ENCODE assay signal across 12 cellular contexts in genomic region chr16:67169011-67169451, GRCh38. TPM values are rescaled to one million over a fixed set of nuclear protein-coding genes. Genes with fewer than 3 reads are reported as not detected.
DNase-seq lines count a peak whose midpoint lies in the region; ATAC-seq and TF ChIP-seq lines count a peak whose summit lies in the region.
"Had no signal": no experiment of that assay in that cellular context is flagged by ENCODE, and none has a peak within 500 bp of the region (broad histone marks: within the 10 kb centered on the region; RNA-seq: fewer than 3 reads in every experiment).

No MANE protein-coding gene starts in this region.

- H3K36me3 ChIP-seq in BLaER1 treated with 17β-estradiol and CSF1 and Interleukin-3, amounts not matched to agents 10 nM and 100 nM, result no peaks in the 10 kb centered on the region
- H3K36me3 ChIP-seq in MM.1S (replicated peaks; ENCODE audit: insufficient read depth, low read length) (no peaks in the 10 kb centered on the region), esophagus squamous epithelium (peaks cover 0 to 12% (median 0%) of the 10 kb centered on the region in 3 donors), neuronal stem cell (replicated peaks in 1 of 2; ENCODE audit: control insufficient read depth in 2 of 2, insufficient read depth in 2 of 2, low read length in 2 of 2) (no peaks in the 10 kb centered on the region)
- H3K36me3 ChIP-seq: MG63 had no signal

- TF ChIP-seq POLR2A in esophagus squamous epithelium (IDR thresholded peaks at IDR 0.05), result no peak

- no peaks in the 10 kb centered on the region for H3K9me2 ChIP-seq in MM.1S (replicated peaks; ENCODE audit: insufficient read depth, low read length)

- H3K79me2 ChIP-seq in MM.1S (ENCODE audit: low read length), result peaks cover 9% of the 10 kb centered on the region

- peak overlapping the region in 1 of 11 experiments; percentile 73; a peak in 2 of 22 replicates for H3K27ac ChIP-seq in BLaER1 treated with 17β-estradiol and CSF1 and Interleukin-3, amounts not matched to agents 10 nM and 100 nM
- H3K27ac ChIP-seq in MM.1S (ENCODE audit: low read length) (no peak overlapping the region), esophagus squamous epithelium (peak overlapping the region; percentile 93 to 97 (median 97)), neuronal stem cell (replicated peaks; ENCODE audit: low read length) (no peak overlapping the region)
- H3K27ac ChIP-seq: C4-2B had no signal

- peaks cover 98% of the 10 kb centered on the region for H3K27me3 Mint-ChIP-seq in stimulated activated naive CD8-positive, alpha-beta T cell treated with anti-CD3 and anti-CD28 coated beads, Interleukin-15, amount 100 ng/mL, for 72 hours

- no peak overlapping the region for H3K23ac ChIP-seq in neuronal stem cell (ENCODE audit: low read depth, low read length, poor library complexity)

- H2BK5ac ChIP-seq in neuronal stem cell (ENCODE audit: low read length), result peak overlapping the region; percentile 32

- H3F3A ChIP-seq in MM.1S (ENCODE audit: insufficient read depth, low read length), result peaks cover 27% of the 10 kb centered on the region

- no peak overlapping the region for H2AFZ ChIP-seq in MM.1S (ENCODE audit: low read length)
- peak overlapping the region; percentile 87 for H2AFZ ChIP-seq in neuronal stem cell (ENCODE audit: low read length)

- H3K18ac ChIP-seq in neuronal stem cell (ENCODE audit: low read length), result peak overlapping the region; percentile 6

- no peak overlapping the region; a peak in 1 of 20 replicates for H3K4me3 ChIP-seq in BLaER1 treated with 17β-estradiol and CSF1 and Interleukin-3, amounts not matched to agents 10 nM and 100 nM
- no peak overlapping the region for H3K4me3 ChIP-seq in MM.1S (ENCODE audit: low read length)
- H3K4me3 ChIP-seq in esophagus squamous epithelium, result no peak overlapping the region
- no peak overlapping the region for H3K4me3 ChIP-seq in neuronal stem cell (ENCODE audit: low read length in 2 of 2)

- no peaks in the 10 kb centered on the region for H3K9me3 Mint-ChIP-seq in stimulated activated naive CD8-positive, alpha-beta T cell treated with anti-CD3 and anti-CD28 coated beads, Interleukin-15, amount 100 ng/mL, for 72 hours
- H3K9me3 Mint-ChIP-seq: activated naive CD4-positive, alpha-beta T cell treated with anti-CD3 and anti-CD28 coated beads, Interleukin-2, amount 10 ng/mL, durations not matched to agents 7 days and 5 days had no signal

- DNase-seq in MM.1S (no peak), esophagus squamous epithelium (lab: John Stamatoyannopoulos, UW) (no peak), neuronal stem cell (ENCODE audit: low spot score) (no peak), SW480 (ENCODE audit: low spot score) (no peak)
- DNase-seq in stimulated activated naive CD8-positive, alpha-beta T cell treated with anti-CD3 and anti-CD28 coated beads, Interleukin-15, amount 100 ng/mL, for 72 hours, result no peak
- DNase-seq: MG63, NCI-H2107 had no signal

- peak overlapping the region in 1 of 2 donors; percentile 3 for H3K4me3 Mint-ChIP-seq in stimulated activated naive CD8-positive, alpha-beta T cell treated with anti-CD3 and anti-CD28 coated beads, Interleukin-15, amount 100 ng/mL, for 72 hours

- intact Hi-C loops in esophagus squamous epithelium (cut with DNase I), result no loop called here

- H3K27me3 ChIP-seq in BLaER1 treated with 17β-estradiol and CSF1 and Interleukin-3, amounts not matched to agents 10 nM and 100 nM, result peaks cover 24 to 56% (median 51%) of the 10 kb centered on the region in 11 experiments
- H3K27me3 ChIP-seq in MM.1S (replicated peaks; ENCODE audit: insufficient read depth, low read length), result no peaks in the 10 kb centered on the region
- peaks cover 0 to 26% (median 0%) of the 10 kb centered on the region in 4 donors for H3K27me3 ChIP-seq in esophagus squamous epithelium
- peaks cover 52 to 94% (median 63%) of the 10 kb centered on the region in 3 experiments for H3K27me3 ChIP-seq in neuronal stem cell (ENCODE audit: control insufficient read depth in 3 of 3, insufficient read depth in 3 of 3, low read depth in 1 of 3, low read length in 3 of 3)
- H3K27me3 ChIP-seq: MG63 had no signal

- ATAC-seq in GM19463 (IDR thresholded peaks at IDR 0.05; ENCODE audit: unreplicated experiment), result no peak
- no peak for ATAC-seq in stimulated activated naive CD8-positive, alpha-beta T cell treated with anti-CD3 and anti-CD28 coated beads, Interleukin-15, amount 100 ng/mL, for 72 hours
- no peak for ATAC-seq in GM21360 (IDR thresholded peaks at IDR 0.05; ENCODE audit: unreplicated experiment)

- H4K8ac ChIP-seq in neuronal stem cell (ENCODE audit: low read depth, low read length), result no peak overlapping the region

- H3K4me2 ChIP-seq in BLaER1 treated with 17β-estradiol and CSF1 and Interleukin-3, amounts not matched to agents 10 nM and 100 nM, result peak overlapping the region; percentile 87 to 99 (median 96)
- H3K4me2 ChIP-seq in MM.1S (ENCODE audit: low read depth, low read length), result peak overlapping the region; percentile 97; the same call in 1 of the 2 replicates
- no peak overlapping the region for H3K4me2 ChIP-seq in neuronal stem cell (ENCODE audit: insufficient read depth, low read length, poor library complexity, severe bottlenecking)

- H3K4me1 Mint-ChIP-seq in stimulated activated naive CD8-positive, alpha-beta T cell treated with anti-CD3 and anti-CD28 coated beads, Interleukin-15, amount 100 ng/mL, for 72 hours, result peaks cover 84% of the 10 kb centered on the region

- no peaks in the 10 kb centered on the region for H3K9me3 ChIP-seq in BLaER1 treated with 17β-estradiol and CSF1 and Interleukin-3, amounts not matched to agents 10 nM and 100 nM (replicated peaks in 1 of 11)
- no peaks in the 10 kb centered on the region for H3K9me3 ChIP-seq in MM.1S (replicated peaks; ENCODE audit: insufficient read depth, low read length)
- no peaks in the 10 kb centered on the region for H3K9me3 ChIP-seq in esophagus squamous epithelium
- peaks cover 0 to 4% of the 10 kb centered on the region in 2 donors for H3K9me3 ChIP-seq in neuronal stem cell (replicated peaks in 1 of 2; ENCODE audit: control insufficient read depth in 2 of 2, insufficient read depth in 1 of 2, low read depth in 1 of 2, low read length in 2 of 2)
- H3K9me3 ChIP-seq: MG63 had no signal

- H3K27ac Mint-ChIP-seq in stimulated activated naive CD8-positive, alpha-beta T cell treated with anti-CD3 and anti-CD28 coated beads, Interleukin-15, amount 100 ng/mL, for 72 hours, result no peak overlapping the region
- H3K27ac Mint-ChIP-seq: activated naive CD4-positive, alpha-beta T cell treated with anti-CD3 and anti-CD28 coated beads, Interleukin-2, amount 10 ng/mL, durations not matched to agents 7 days and 5 days had no signal

- peak overlapping the region; percentile 71 for H2AK5ac ChIP-seq in neuronal stem cell (ENCODE audit: low read depth, low read length)

- H4K91ac ChIP-seq in neuronal stem cell (ENCODE audit: low read depth, low read length, poor library complexity), result no peak overlapping the region

- no peak overlapping the region for H2BK15ac ChIP-seq in neuronal stem cell (ENCODE audit: low read length)

- H2BK12ac ChIP-seq in neuronal stem cell (ENCODE audit: low read length), result no peak overlapping the region

- H3K9ac ChIP-seq in BLaER1 treated with 17β-estradiol and CSF1 and Interleukin-3, amounts not matched to agents 10 nM and 100 nM, result peak overlapping the region in 1 of 11 experiments; percentile 78; a peak in 1 of 22 replicates
- H3K9ac ChIP-seq in MM.1S (ENCODE audit: low read length) (no peak overlapping the region), neuronal stem cell (ENCODE audit: low read depth, low read length, poor library complexity) (no peak overlapping the region)

- peaks cover 0 to 27% (median 16%) of the 10 kb centered on the region in 11 experiments; a peak in 18 of 22 replicates for H4K20me1 ChIP-seq in BLaER1 treated with 17β-estradiol and CSF1 and Interleukin-3, amounts not matched to agents 10 nM and 100 nM
- no peaks in the 10 kb centered on the region for H4K20me1 ChIP-seq in MM.1S (ENCODE audit: insufficient read depth, low read length)

- no peak overlapping the region for H2BK120ac ChIP-seq in neuronal stem cell (ENCODE audit: low read depth, low read length)

- no peaks in the 10 kb centered on the region for H3K79me1 ChIP-seq in neuronal stem cell (ENCODE audit: low read depth, low read length)

- H3K4ac ChIP-seq in neuronal stem cell (ENCODE audit: low read length), result no peak overlapping the region

- H3K4me1 ChIP-seq in BLaER1 treated with 17β-estradiol and CSF1 and Interleukin-3, amounts not matched to agents 10 nM and 100 nM, result peaks cover 52 to 91% (median 65%) of the 10 kb centered on the region in 10 experiments
- peaks cover 39% of the 10 kb centered on the region for H3K4me1 ChIP-seq in MM.1S (ENCODE audit: low read length)
- peaks cover 38 to 78% (median 54%) of the 10 kb centered on the region in 3 donors for H3K4me1 ChIP-seq in esophagus squamous epithelium
- peaks cover 14 to 22% of the 10 kb centered on the region in 2 donors for H3K4me1 ChIP-seq in neuronal stem cell (ENCODE audit: control insufficient read depth in 2 of 2, insufficient read depth in 1 of 2, low read depth in 1 of 2, low read length in 2 of 2)

- TF ChIP-seq CTCF in MM.1S (IDR thresholded peaks at IDR 0.05; ENCODE audit: low read length), result no peak
- TF ChIP-seq CTCF in esophagus squamous epithelium (IDR thresholded peaks at IDR 0.05), result no peak

- WGBS in esophagus squamous epithelium, 2 donors, result 70 to 73% methylated on average over 3 to 4 of the region's 9 CpGs
- WGBS in neuronal stem cell (ENCODE audit: extremely low coverage in 2 of 2, insufficient read length in 2 of 2, insufficient replicate concordance in 1 of 2), 2 donors, result no CpG with 5 or more reads among the region's 9 CpGs

- H3K14ac ChIP-seq in neuronal stem cell (ENCODE audit: low read length), result no peak overlapping the region

RNA-seq across cellular contexts. Expression of gene NOL3, which starts 1.3 kb away (rescaled TPM):
- total RNA-seq in esophagus squamous epithelium, result 10 to 100 TPM; 25.1 to 56.1 (median 36.7) TPM
- 2.7 TPM for polyA plus RNA-seq in neuronal stem cell (2013, experiment 1 of 2)
- 2.2 TPM for polyA plus RNA-seq in neuronal stem cell (2013, experiment 2 of 2)

RNA-seq across cellular contexts. Expression of gene HSF4, which starts 4.5 kb away (rescaled TPM):
- 10 to 100 TPM in 3 of 4 donors, 1 to 10 TPM in 1; 3.7 to 59.5 (median 19.6) TPM for total RNA-seq in esophagus squamous epithelium
- 0.36 TPM for polyA plus RNA-seq in neuronal stem cell (2013, experiment 1 of 2)
- 0.48 TPM for polyA plus RNA-seq in neuronal stem cell (2013, experiment 2 of 2)

RNA-seq across cellular contexts. Expression of gene FBXL8, which starts 9.3 kb away (rescaled TPM):
- 10 to 100 TPM in 3 of 4 donors, 1 to 10 TPM in 1; 10.0 to 34.5 (median 19.9) TPM for total RNA-seq in esophagus squamous epithelium
- polyA plus RNA-seq in neuronal stem cell (2013, experiment 1 of 2), result 0.06 TPM
- 0.10 TPM for polyA plus RNA-seq in neuronal stem cell (2013, experiment 2 of 2)

RNA-seq across cellular contexts. Expression of gene TRADD, which starts 9.3 kb away (rescaled TPM):
- total RNA-seq in esophagus squamous epithelium, result 10 to 100 TPM; 27.7 to 39.8 (median 35.5) TPM
- 0.13 TPM for polyA plus RNA-seq in neuronal stem cell (2013, experiment 1 of 2)
- polyA plus RNA-seq in neuronal stem cell (2013, experiment 2 of 2), result 0.12 TPM

RNA-seq across cellular contexts. Expression of gene MATCAP1, which starts 14.7 kb away (rescaled TPM):
- total RNA-seq in esophagus squamous epithelium, result 10 to 100 TPM in 3 of 4 donors, 1 to 10 TPM in 1; 8.8 to 18.8 (median 13.4) TPM
- polyA plus RNA-seq in neuronal stem cell (2013, experiment 1 of 2), result 20.9 TPM
- polyA plus RNA-seq in neuronal stem cell (2013, experiment 2 of 2), result 17.1 TPM

Comparison
In these comparisons a context has a peak if more than half of its experiments do, and no peak if none do; other contexts are left out.
1. H3K27ac ChIP-seq: peak in esophagus squamous epithelium (4 of 4); none in MM.1S (single experiment) and neuronal stem cell (single experiment).